In the genomic region with DNA sequence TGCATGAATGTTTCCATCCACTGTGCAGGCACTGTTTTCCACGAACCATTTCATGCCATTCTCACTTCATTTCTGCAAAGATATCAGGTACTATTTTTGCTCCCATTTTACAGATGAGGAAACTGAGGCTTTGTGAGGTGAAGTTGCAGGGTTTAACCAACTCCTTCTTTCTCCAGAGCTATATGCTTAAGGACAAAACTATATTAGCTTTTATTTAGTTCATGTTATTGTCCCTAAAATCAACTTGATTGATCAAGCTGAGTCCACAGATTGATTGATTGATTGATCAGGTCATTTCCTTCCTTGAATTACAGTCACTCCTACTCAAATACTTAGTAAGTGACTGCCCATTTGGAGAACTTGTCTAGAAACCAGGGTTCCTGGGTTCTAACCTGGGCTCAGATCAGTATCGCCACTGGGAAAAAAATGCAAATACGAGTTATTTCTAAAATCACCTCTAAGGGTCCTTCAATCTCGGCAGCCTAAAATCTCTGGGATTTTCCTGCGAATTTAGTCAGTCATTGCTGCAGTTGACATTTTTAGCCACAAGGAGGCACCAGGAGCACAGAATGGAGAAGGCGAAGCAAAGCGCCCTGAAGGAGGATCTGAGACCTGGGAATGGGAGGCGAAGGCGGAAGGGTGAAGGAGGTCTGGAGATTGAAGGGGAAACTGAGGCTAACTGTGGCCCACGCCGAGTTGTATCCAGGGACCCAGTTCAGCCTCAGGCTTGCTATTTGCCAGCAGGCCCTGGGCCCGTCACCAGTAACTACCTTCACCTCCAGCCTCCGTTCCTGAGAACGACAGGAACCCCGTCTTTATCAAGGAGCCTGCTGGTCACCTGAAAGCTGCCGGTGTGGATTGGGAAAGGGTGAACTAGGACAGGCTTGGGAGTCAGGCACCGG, we compare ENCODE assay signal across 8 cellular contexts. TPM values are rescaled to one million over a fixed set of nuclear protein-coding genes. Genes with fewer than 3 reads are reported as not detected.
A peak's percentile ranks its signal among the peaks of the same experiment; 100 is the strongest.
DNase-seq lines count a peak whose midpoint lies in the region; ATAC-seq and TF ChIP-seq lines count a peak whose summit lies in the region.

No MANE protein-coding gene starts in this region.

- H3K36me3 ChIP-seq in endodermal cell (ENCODE audit: control insufficient read depth, insufficient read depth, low read length), result no peaks in the 10 kb centered on the region

- WGBS in endodermal cell (ENCODE audit: insufficient coverage in 1 of 2, insufficient read length in 1 of 2), 2 experiments, result 33 to 41% methylated on average over 13 to 17 of the region's 17 CpGs

- H3K27me3 Mint-ChIP-seq in CD14-positive monocyte (ENCODE audit: low read depth in 3 of 3) (peaks cover 10 to 32% (median 17%) of the 10 kb centered on the region in 3 donors), endodermal cell (ENCODE audit: insufficient read depth) (peaks cover 30% of the 10 kb centered on the region), mesothelial cell of epicardium (ENCODE audit: low read depth) (peaks cover 56% of the 10 kb centered on the region)
- H3K27me3 Mint-ChIP-seq in activated CD8-positive, alpha-beta T cell treated with anti-CD3 and anti-CD28 coated beads, Interleukin-2, amount 10 ng/mL, durations not matched to agents 7 days and 5 days (ENCODE audit: low read depth), result peaks cover 14% of the 10 kb centered on the region
- peaks cover 9% of the 10 kb centered on the region for H3K27me3 Mint-ChIP-seq in stimulated activated memory B cell treated with anti-CD40 and anti-IgM and Interleukin-4, amounts not matched to agents 10 μg/mL and 1 μg/mL and 100 μg/mL, for 72 hours

- CTCF ChIA-PET in activated CD8-positive, alpha-beta T cell treated with anti-CD3 and anti-CD28 coated beads, Interleukin-2, amount 10 ng/mL, durations not matched to agents 7 days and 5 days (lab: Charles Lee), result interaction anchor here (0.6 to 1.7 kb wide), 11 partner anchors 9 to 807 kb away, joined by 3 to 9 read pairs (median 4); no protein-coding TSS in a partner anchor

- DNase-seq in CD14-positive monocyte (ENCODE audit: low spot score) (peak; percentile 59), HPDE6-E6E7 (ENCODE audit: extremely low spot score) (peak; percentile 53), NCI-H82 treated with DMSO at 0.1 percent for 48 hours (lab: John Stamatoyannopoulos, UW; ENCODE audit: unreplicated experiment) (peak; percentile 41), endodermal cell (peak; percentile 96), mesothelial cell of epicardium (ENCODE audit: low spot score in 2 of 2, unreplicated experiment in 2 of 2) (peak; percentile 64 to 88)
- DNase-seq in activated CD8-positive, alpha-beta T cell treated with anti-CD3 and anti-CD28 coated beads, Interleukin-2, amount 10 ng/mL, durations not matched to agents 7 days and 5 days, result peak; percentile 73
- peak; percentile 21 to 24 for DNase-seq in stimulated activated CD8-positive, alpha-beta memory T cell treated with anti-CD3 and anti-CD28 coated beads, Interleukin-15, amount 100 ng/mL, for 48 hours (ENCODE audit: low read depth in 2 of 2)

- no peaks in the 10 kb centered on the region for H3K4me1 ChIP-seq in endodermal cell (ENCODE audit: control insufficient read depth, insufficient read depth, low read length)

- ATAC-seq in activated CD8-positive, alpha-beta T cell treated with anti-CD3 and anti-CD28 coated beads, Interleukin-2, amount 10 ng/mL, durations not matched to agents 7 days and 5 days, result peak; percentile 36
- ATAC-seq in stimulated activated memory B cell treated with anti-CD40 and anti-IgM and Interleukin-4, amounts not matched to agents 10 μg/mL and 1 μg/mL and 100 μg/mL, for 72 hours, result no peak

- peaks cover 14% of the 10 kb centered on the region for H3K27me3 ChIP-seq in endodermal cell (ENCODE audit: control insufficient read depth, insufficient read depth, low read length, poor library complexity, severe bottlenecking)

- intact Hi-C loops in CD14-positive monocyte (cut with micrococcal nuclease), result loop anchor here in 1 of 2 donors (1.0 to 10.0 kb wide), 2 partner anchors 53 to 118 kb away; no protein-coding TSS in a partner anchor

- H3K4me1 Mint-ChIP-seq in CD14-positive monocyte, result peaks cover 6% of the 10 kb centered on the region
- no peaks in the 10 kb centered on the region for H3K4me1 Mint-ChIP-seq in activated CD8-positive, alpha-beta T cell treated with anti-CD3 and anti-CD28 coated beads, Interleukin-2, amount 10 ng/mL, durations not matched to agents 7 days and 5 days (ENCODE audit: low read depth)
- H3K4me1 Mint-ChIP-seq in endodermal cell, result no peaks in the 10 kb centered on the region
- no peaks in the 10 kb centered on the region for H3K4me1 Mint-ChIP-seq in mesothelial cell of epicardium
- peaks cover 6% of the 10 kb centered on the region for H3K4me1 Mint-ChIP-seq in stimulated activated memory B cell treated with anti-CD40 and anti-IgM and Interleukin-4, amounts not matched to agents 10 μg/mL and 1 μg/mL and 100 μg/mL, for 72 hours

- H3K4me3 ChIP-seq in endodermal cell (ENCODE audit: low read length), result no peak overlapping the region

- H3K9ac ChIP-seq in endodermal cell (ENCODE audit: extremely low read depth, low read length, poor library complexity, severe bottlenecking), result no peak overlapping the region

- H3K27ac Mint-ChIP-seq in CD14-positive monocyte, result no peak overlapping the region
- no peak overlapping the region for H3K27ac Mint-ChIP-seq in activated CD8-positive, alpha-beta T cell treated with anti-CD3 and anti-CD28 coated beads, Interleukin-2, amount 10 ng/mL, durations not matched to agents 7 days and 5 days
- H3K27ac Mint-ChIP-seq in endodermal cell, result no peak overlapping the region
- H3K27ac Mint-ChIP-seq in mesothelial cell of epicardium, result no peak overlapping the region
- no peak overlapping the region for H3K27ac Mint-ChIP-seq in stimulated activated memory B cell treated with anti-CD40 and anti-IgM and Interleukin-4, amounts not matched to agents 10 μg/mL and 1 μg/mL and 100 μg/mL, for 72 hours

- H3K36me3 Mint-ChIP-seq in CD14-positive monocyte (no peaks in the 10 kb centered on the region), endodermal cell (ENCODE audit: low read depth) (no peaks in the 10 kb centered on the region), mesothelial cell of epicardium (no peaks in the 10 kb centered on the region)
- H3K36me3 Mint-ChIP-seq in activated CD8-positive, alpha-beta T cell treated with anti-CD3 and anti-CD28 coated beads, Interleukin-2, amount 10 ng/mL, durations not matched to agents 7 days and 5 days (ENCODE audit: low read depth), result no peaks in the 10 kb centered on the region
- H3K36me3 Mint-ChIP-seq in stimulated activated memory B cell treated with anti-CD40 and anti-IgM and Interleukin-4, amounts not matched to agents 10 μg/mL and 1 μg/mL and 100 μg/mL, for 72 hours, result no peaks in the 10 kb centered on the region

- POLR2A ChIA-PET in activated CD8-positive, alpha-beta T cell treated with anti-CD3 and anti-CD28 coated beads, Interleukin-2, amount 10 ng/mL, durations not matched to agents 7 days and 5 days (lab: Charles Lee), result no interaction called here

- H3K27ac ChIP-seq in endodermal cell (ENCODE audit: low read depth, low read length), result no peak overlapping the region

- H3K9me3 Mint-ChIP-seq in CD14-positive monocyte (no peaks in the 10 kb centered on the region), endodermal cell (no peaks in the 10 kb centered on the region), mesothelial cell of epicardium (no peaks in the 10 kb centered on the region)
- no peaks in the 10 kb centered on the region for H3K9me3 Mint-ChIP-seq in activated CD8-positive, alpha-beta T cell treated with anti-CD3 and anti-CD28 coated beads, Interleukin-2, amount 10 ng/mL, durations not matched to agents 7 days and 5 days (ENCODE audit: insufficient read depth)
- H3K9me3 Mint-ChIP-seq in stimulated activated memory B cell treated with anti-CD40 and anti-IgM and Interleukin-4, amounts not matched to agents 10 μg/mL and 1 μg/mL and 100 μg/mL, for 72 hours, result no peaks in the 10 kb centered on the region

- TF ChIP-seq CTCF in CD14-positive monocyte (IDR thresholded peaks at IDR 0.05) (peak; percentile 86), endodermal cell (conservative IDR thresholded peaks at IDR 0.05) (peak; percentile 93), mesothelial cell of epicardium (IDR thresholded peaks at IDR 0.05; ENCODE audit: unreplicated experiment) (peak; percentile 89)

- no peaks in the 10 kb centered on the region for H3K9me3 ChIP-seq in endodermal cell (ENCODE audit: control insufficient read depth, low read length)

- H3K4me3 Mint-ChIP-seq in CD14-positive monocyte (no peak overlapping the region), endodermal cell (peak overlapping the region; percentile 34), mesothelial cell of epicardium (no peak overlapping the region)
- H3K4me3 Mint-ChIP-seq in activated CD8-positive, alpha-beta T cell treated with anti-CD3 and anti-CD28 coated beads, Interleukin-2, amount 10 ng/mL, durations not matched to agents 7 days and 5 days, result no peak overlapping the region
- no peak overlapping the region for H3K4me3 Mint-ChIP-seq in stimulated activated memory B cell treated with anti-CD40 and anti-IgM and Interleukin-4, amounts not matched to agents 10 μg/mL and 1 μg/mL and 100 μg/mL, for 72 hours

RNA-seq across cellular contexts. Expression of a gene that starts 14.3 kb away (rescaled TPM):
- polyA plus RNA-seq in CD14-positive monocyte, result 10 to 100 TPM; 25.8 to 28.1 TPM
- 10 to 100 TPM; 17.2 to 18.6 TPM for total RNA-seq in activated CD8-positive, alpha-beta T cell treated with anti-CD3 and anti-CD28 coated beads, Interleukin-2, amount 10 ng/mL, durations not matched to agents 7 days and 5 days
- 10 to 100 TPM; 15.6 to 19.8 TPM for total RNA-seq in endodermal cell
- 20.6 TPM for polyA plus RNA-seq in endodermal cell (2013, experiment 1 of 2)
- 17.8 TPM for polyA plus RNA-seq in endodermal cell (2013, experiment 2 of 2)
- total RNA-seq in mesothelial cell of epicardium, result 26.6 to 29.5 TPM (median 28.2 TPM) in 3 replicates

RNA-seq across cellular contexts. Expression of a gene that starts 30.2 kb away (rescaled TPM):
- not detected for polyA plus RNA-seq in CD14-positive monocyte
- total RNA-seq in activated CD8-positive, alpha-beta T cell treated with anti-CD3 and anti-CD28 coated beads, Interleukin-2, amount 10 ng/mL, durations not matched to agents 7 days and 5 days, result not detected
- under 1 TPM; 0.13 to 0.29 TPM for total RNA-seq in endodermal cell
- polyA plus RNA-seq in endodermal cell (2013, experiment 1 of 2), result 1.2 TPM
- polyA plus RNA-seq in endodermal cell (2013, experiment 2 of 2), result 1.4 TPM
- 0.59 to 0.78 TPM (median 0.74 TPM) in 3 replicates for total RNA-seq in mesothelial cell of epicardium

RNA-seq across cellular contexts. Expression of a gene that starts 36.2 kb away (rescaled TPM):
- not detected for polyA plus RNA-seq in CD14-positive monocyte
- total RNA-seq in activated CD8-positive, alpha-beta T cell treated with anti-CD3 and anti-CD28 coated beads, Interleukin-2, amount 10 ng/mL, durations not matched to agents 7 days and 5 days, result under 1 TPM; 0.29 to 0.44 TPM
- total RNA-seq in endodermal cell (10 to 100 TPM; 10.2 to 16.2 TPM), mesothelial cell of epicardium (25.9 to 29.1 TPM (median 28.5 TPM) in 3 replicates)
- 29.4 TPM for polyA plus RNA-seq in endodermal cell (2013, experiment 1 of 2)
- 26.4 TPM for polyA plus RNA-seq in endodermal cell (2013, experiment 2 of 2)

Comparison
In these comparisons a context has a peak if more than half of its experiments do, and no peak if none do; other contexts are left out.
1. DNase-seq: peak in every context shown above with its lines; median percentile 96 in endodermal cell; 76 in mesothelial cell of epicardium; 73 in activated CD8-positive, alpha-beta T cell treated with anti-CD3 and anti-CD28 coated beads, Interleukin-2, amount 10 ng/mL, durations not matched to agents 7 days and 5 days; 59 in CD14-positive monocyte; 53 in HPDE6-E6E7; 41 in NCI-H82 treated with DMSO at 0.1 percent for 48 hours; 22 in stimulated activated CD8-positive, alpha-beta memory T cell treated with anti-CD3 and anti-CD28 coated beads, Interleukin-15, amount 100 ng/mL, for 48 hours.
2. RNA of a gene that starts 36.2 kb away (total RNA-seq): 25.9 to 29.1 TPM in mesothelial cell of epicardium and 10.2 to 16.2 TPM in endodermal cell; 0.29 to 0.44 TPM in activated CD8-positive, alpha-beta T cell treated with anti-CD3 and anti-CD28 coated beads, Interleukin-2, amount 10 ng/mL, durations not matched to agents 7 days and 5 days; every median in the first group is over 4 times any median in the second.
3. Peak in every context shown above with its lines, with median percentiles within 50 percentile points of each other: CTCF ChIP-seq.